In the genomic region with DNA sequence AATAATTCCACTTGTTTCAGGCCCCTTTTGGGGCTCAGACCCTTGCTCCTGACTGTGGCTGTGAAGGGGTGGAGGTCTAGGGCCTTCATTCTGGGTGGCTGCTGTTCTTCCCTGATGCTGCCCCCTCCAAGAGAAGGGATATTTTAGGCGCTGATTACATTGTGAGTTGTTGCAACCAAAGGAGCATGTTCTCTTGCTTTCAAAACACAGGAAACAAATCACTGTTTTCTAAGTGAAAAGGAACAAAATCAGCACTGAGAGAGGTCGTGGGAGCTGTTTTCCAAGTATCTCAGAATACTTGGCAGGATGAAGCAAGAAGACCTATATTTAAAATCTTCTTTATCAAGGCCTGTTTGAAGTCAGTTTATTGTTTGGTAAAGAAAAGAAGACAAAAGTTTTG, we compare ENCODE assay signal across 19 cellular contexts. TPM values are rescaled to one million over a fixed set of nuclear protein-coding genes. Genes with fewer than 3 reads are reported as not detected.
A peak's percentile ranks its signal among the peaks of the same experiment; 100 is the strongest.
DNase-seq lines count a peak whose midpoint lies in the region; ATAC-seq and TF ChIP-seq lines count a peak whose summit lies in the region.
"Had no signal": no experiment of that assay in that cellular context is flagged by ENCODE, and none has a peak within 500 bp of the region (broad histone marks: within the 10 kb centered on the region; RNA-seq: fewer than 3 reads in every experiment).

No MANE protein-coding gene starts in this region.

- H3K36me3 ChIP-seq in adrenal gland (replicated peaks in 1 of 2): no peaks in the 10 kb centered on the region
- H3K36me3 ChIP-seq in lower lobe of right lung: no peaks in the 10 kb centered on the region

- H3K9me3 Mint-ChIP-seq in dendritic cell treated with granulocyte-macrophage colony-stimulating factor and Interleukin-4, amounts not matched to agents 40 ng/mL and 50 ng/mL, for 4 days: no peaks in the 10 kb centered on the region
- H3K9me3 Mint-ChIP-seq: activated CD4-positive, alpha-beta T cell treated with anti-CD3 and anti-CD28 coated beads, Interleukin-2, amount 10 ng/mL, durations not matched to agents 7 days and 5 days; stimulated activated naive CD8-positive, alpha-beta T cell treated with anti-CD3 and anti-CD28 coated beads, Interleukin-15, amount 100 ng/mL, for 72 hours had no signal

- H3K4me1 ChIP-seq in adrenal gland (replicated peaks in 1 of 2) (peaks cover 27 to 56% of the 10 kb centered on the region in 2 donors), lower lobe of right lung (peaks cover 75% of the 10 kb centered on the region)

- no peak for ATAC-seq in lower lobe of right lung
- ATAC-seq in HG02571 (IDR thresholded peaks at IDR 0.05; ENCODE audit: unreplicated experiment): no peak
- ATAC-seq: HCT116; stimulated activated naive CD8-positive, alpha-beta T cell treated with anti-CD3 and anti-CD28 coated beads, Interleukin-15, amount 100 ng/mL, for 72 hours had no signal

- intact Hi-C loops in adrenal gland (cut with DNase I): no loop called here
- intact Hi-C loops in dendritic cell treated with granulocyte-macrophage colony-stimulating factor and Interleukin-4, amounts not matched to agents 40 ng/mL and 50 ng/mL, for 4 days (cut with micrococcal nuclease): no loop called here
- intact Hi-C loops in lower lobe of right lung (cut with DNase I): no loop called here

- H3K4me3 Mint-ChIP-seq in dendritic cell treated with granulocyte-macrophage colony-stimulating factor and Interleukin-4, amounts not matched to agents 40 ng/mL and 50 ng/mL, for 4 days: no peak overlapping the region
- H3K4me3 Mint-ChIP-seq: activated CD4-positive, alpha-beta T cell treated with anti-CD3 and anti-CD28 coated beads, Interleukin-2, amount 10 ng/mL, durations not matched to agents 7 days and 5 days; stimulated activated naive CD8-positive, alpha-beta T cell treated with anti-CD3 and anti-CD28 coated beads, Interleukin-15, amount 100 ng/mL, for 72 hours had no signal

- peaks cover 34% of the 10 kb centered on the region for H3K4me1 Mint-ChIP-seq in dendritic cell treated with granulocyte-macrophage colony-stimulating factor and Interleukin-4, amounts not matched to agents 40 ng/mL and 50 ng/mL, for 4 days (ENCODE audit: low read depth)

- peak overlapping the region; percentile 66 for H3K27ac Mint-ChIP-seq in dendritic cell treated with granulocyte-macrophage colony-stimulating factor and Interleukin-4, amounts not matched to agents 40 ng/mL and 50 ng/mL, for 4 days
- H3K27ac Mint-ChIP-seq: activated CD4-positive, alpha-beta T cell treated with anti-CD3 and anti-CD28 coated beads, Interleukin-2, amount 10 ng/mL, durations not matched to agents 7 days and 5 days; stimulated activated naive CD8-positive, alpha-beta T cell treated with anti-CD3 and anti-CD28 coated beads, Interleukin-15, amount 100 ng/mL, for 72 hours had no signal

- peaks cover 2% of the 10 kb centered on the region for H3K27me3 Mint-ChIP-seq in dendritic cell treated with granulocyte-macrophage colony-stimulating factor and Interleukin-4, amounts not matched to agents 40 ng/mL and 50 ng/mL, for 4 days
- H3K27me3 Mint-ChIP-seq: activated CD4-positive, alpha-beta T cell treated with anti-CD3 and anti-CD28 coated beads, Interleukin-2, amount 10 ng/mL, durations not matched to agents 7 days and 5 days; stimulated activated naive CD8-positive, alpha-beta T cell treated with anti-CD3 and anti-CD28 coated beads, Interleukin-15, amount 100 ng/mL, for 72 hours had no signal

- H3K9me3 ChIP-seq in adrenal gland (replicated peaks in 1 of 3): no peaks in the 10 kb centered on the region
- H3K9me3 ChIP-seq in lower lobe of right lung: no peaks in the 10 kb centered on the region

- H3K36me3 Mint-ChIP-seq in dendritic cell treated with granulocyte-macrophage colony-stimulating factor and Interleukin-4, amounts not matched to agents 40 ng/mL and 50 ng/mL, for 4 days (ENCODE audit: low read depth): no peaks in the 10 kb centered on the region

- TF ChIP-seq POLR2A in adrenal gland (IDR thresholded peaks at IDR 0.05): no peak

- TF ChIP-seq CTCF in adrenal gland (IDR thresholded peaks at IDR 0.05): no peak
- no peak for TF ChIP-seq CTCF in lower lobe of right lung (IDR thresholded peaks at IDR 0.05)

- H3K27ac ChIP-seq in adrenal gland (peak overlapping the region in 3 of 5 donors; percentile 58 to 85 (median 75)), lower lobe of right lung (peak overlapping the region; percentile 61), substantia nigra (ENCODE audit: low read depth, low read length, poor library complexity, severe bottlenecking) (peak overlapping the region; percentile 67)

- no peak overlapping the region for H3K4me3 ChIP-seq in adrenal gland
- no peak overlapping the region for H3K4me3 ChIP-seq in lower lobe of right lung

- H3K27me3 ChIP-seq in adrenal gland: no peaks in the 10 kb centered on the region
- H3K27me3 ChIP-seq in lower lobe of right lung (ENCODE audit: low read depth): no peaks in the 10 kb centered on the region

- 34 to 41% (median 39%) methylated on average over 2 of the region's 2 CpGs for WGBS in adrenal gland, 4 donors

- DNase-seq in adrenal gland (no peak), lower lobe of right lung (no peak), substantia nigra (lab: John Stamatoyannopoulos, UW) (peak in 2 of 49 donors; percentile 5 to 19), NOMO-1 treated with dmso at 0.1 percent for 144 hours (lab: John Stamatoyannopoulos, UW; ENCODE audit: unreplicated experiment) (no peak)
- DNase-seq in activated CD4-positive, alpha-beta T cell treated with anti-CD3 and anti-CD28 coated beads for 4 hours: no peak
- no peak for DNase-seq in stimulated activated CD4-positive, alpha-beta T cell treated with anti-CD3 and anti-CD28 coated beads, Interleukin-2, amount 100 ng/mL, for 24 hours
- DNase-seq: activated CD4-positive, alpha-beta T cell treated with anti-CD3 and anti-CD28 coated beads, Interleukin-2, amount 10 ng/mL, durations not matched to agents 7 days and 5 days; activated CD8-positive, alpha-beta memory T cell treated with anti-CD3 and anti-CD28 coated beads, Interleukin-2, amount 50 U/mL, for 48 hours; activated gamma-delta T cell; aorta; Caco-2; cortex of kidney; MV-4-11; NCI-H1930; retina; stimulated activated naive CD8-positive, alpha-beta T cell treated with anti-CD3 and anti-CD28 coated beads, Interleukin-15, amount 100 ng/mL, for 72 hours had no signal

RNA-seq across cellular contexts. Expression of gene SEC14L1, which starts 25.3 kb away (rescaled TPM):
- total RNA-seq in adrenal gland (100 to 1,000 TPM; 130 to 255 (median 199) TPM), lower lobe of right lung (146 TPM)
- polyA plus RNA-seq in adrenal gland: 100 to 1,000 TPM in 2 of 3 donors, 10 to 100 TPM in 1; 61.8 to 125 (median 119) TPM
